In the genomic region with DNA sequence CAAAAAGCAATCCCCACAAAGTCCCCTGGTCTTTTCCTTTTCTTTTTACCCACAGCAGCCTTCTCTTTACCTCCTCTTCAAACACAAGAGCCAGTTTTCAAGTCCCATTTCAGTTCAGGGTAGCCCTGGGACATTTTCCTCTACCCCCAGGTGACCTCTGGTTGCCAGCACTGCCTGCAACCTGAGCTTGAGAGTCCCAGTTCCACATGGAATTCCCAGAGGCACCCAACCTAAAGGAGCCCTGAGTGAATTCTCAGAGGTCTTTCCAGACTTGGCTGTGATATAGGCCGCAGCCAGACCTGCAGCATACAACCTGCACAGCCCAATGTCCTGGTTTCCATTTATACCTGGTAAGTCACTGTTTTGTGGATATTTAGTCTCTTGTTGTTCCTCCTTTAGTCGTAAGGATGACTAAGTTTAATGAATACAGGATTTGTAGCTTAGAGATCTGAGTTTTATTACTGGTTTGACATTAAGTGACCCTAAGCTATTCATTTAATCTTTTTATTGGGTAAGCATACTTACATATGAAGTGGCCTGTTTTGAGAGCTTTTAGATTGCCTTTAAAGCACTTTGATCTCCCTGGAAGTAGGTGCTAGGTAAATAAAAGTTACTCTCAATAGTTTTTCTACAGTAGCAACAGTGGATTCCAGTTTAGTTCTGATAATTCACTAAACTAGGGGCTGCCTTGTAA, we compare ENCODE assay signal across 10 cellular contexts.
DNase-seq lines count a peak whose midpoint lies in the region; ATAC-seq and TF ChIP-seq lines count a peak whose summit lies in the region.
"Had no signal": no experiment of that assay in that cellular context is flagged by ENCODE, and none has a peak within 500 bp of the region (broad histone marks: within the 10 kb centered on the region; RNA-seq: fewer than 3 reads in every experiment).

No MANE protein-coding gene starts in this region.

- H3K4me3 ChIP-seq in fibroblast of mammary gland (ENCODE audit: control insufficient read depth, low read depth, low read length), result no peak overlapping the region

- ATAC-seq in HG02884 (IDR thresholded peaks at IDR 0.05; ENCODE audit: unreplicated experiment), result no peak

- TF ChIP-seq CTCF in fibroblast of mammary gland (conservative IDR thresholded peaks at IDR 0.05; ENCODE audit: control insufficient read depth, insufficient read depth, low read depth, low read length), result no peak

- DNase-seq in ELR (ENCODE audit: low read depth) (peak; percentile 52), NCI-H510A (lab: John Stamatoyannopoulos, UW) (peak; percentile 15), fibroblast of mammary gland (ENCODE audit: low read depth) (peak; percentile 74), renal cortical epithelial cell (ENCODE audit: low read depth) (peak; percentile 92), midbrain (lab: John Stamatoyannopoulos, UW) (no peak), NCI-H1694 (lab: John Stamatoyannopoulos, UW) (no peak), AML-193 (lab: John Stamatoyannopoulos, UW) (no peak)
- DNase-seq: activated T-cell treated with anti-CD3 and anti-CD28 coated beads, Interleukin-2, amount 50 U/mL, for 48 hours; cortex of kidney had no signal

Comparison
In these comparisons a context has a peak if more than half of its experiments do, and no peak if none do; other contexts are left out.
1. DNase-seq: peak in ELR (single experiment), NCI-H510A (single experiment), fibroblast of mammary gland (single experiment) and renal cortical epithelial cell (single experiment); none in midbrain (single experiment), NCI-H1694 (single experiment) and AML-193 (0 of 2).